Comparison of ENCODE assay signal across 18 cellular contexts in the genomic region with DNA sequence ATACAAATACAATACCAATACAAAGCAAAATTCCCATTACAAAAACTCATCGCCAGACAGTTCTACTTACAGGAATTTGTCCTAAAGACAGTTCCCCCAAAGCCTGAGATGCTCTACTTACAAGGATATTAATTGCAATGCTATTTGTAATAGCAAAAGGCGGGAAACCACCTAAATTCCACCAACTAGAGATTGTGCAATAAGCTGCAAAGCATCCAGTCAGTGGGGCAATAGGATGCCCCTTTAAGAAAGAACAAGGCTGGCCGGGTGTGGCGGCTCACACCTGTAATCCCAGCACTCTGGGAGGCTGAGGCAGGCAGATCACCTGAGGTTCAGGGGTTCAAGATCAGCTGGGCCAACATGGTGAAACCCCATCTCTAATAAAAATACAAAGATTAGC. TPM values are rescaled to one million over a fixed set of nuclear protein-coding genes. Genes with fewer than 3 reads are reported as not detected.
"Had no signal": no experiment of that assay in that cellular context is flagged by ENCODE, and none has a peak within 500 bp of the region (broad histone marks: within the 10 kb centered on the region; RNA-seq: fewer than 3 reads in every experiment).

No MANE protein-coding gene starts in this region.

- H3K9me3 ChIP-seq: gastroesophageal sphincter, heart right ventricle, psoas muscle, sigmoid colon, testis, upper lobe of right lung had no signal

- H3K4me1 ChIP-seq: gastroesophageal sphincter, heart right ventricle, psoas muscle, sigmoid colon, stomach, testis, upper lobe of right lung had no signal

- H3K36me3 ChIP-seq: gastroesophageal sphincter, heart right ventricle, sigmoid colon, stomach, upper lobe of right lung had no signal

- H3K27me3 ChIP-seq: gastroesophageal sphincter, heart right ventricle, sigmoid colon, testis, upper lobe of right lung had no signal

- H3K27ac ChIP-seq: epithelial cell of prostate, gastroesophageal sphincter, heart right ventricle, psoas muscle, sigmoid colon, stomach, testis, upper lobe of right lung had no signal

- DNase-seq: activated CD4-positive, CD25-positive, alpha-beta regulatory T cell treated with anti-CD3 and anti-CD28 coated beads, Interleukin-2, amount 50 U/mL, for 72 hours; activated naive CD4-positive, alpha-beta T cell treated with anti-CD3 and anti-CD28 coated beads for 36 hours; effector memory CD8-positive, alpha-beta T cell; heart right ventricle; psoas muscle; sigmoid colon; stimulated activated CD4-positive, alpha-beta T cell treated with anti-CD3 and anti-CD28 coated beads, Interleukin-2, amount 100 ng/mL, for 24 hours; stomach; T-helper 1 cell; T1000; testis; upper lobe of right lung had no signal

- H3K4me3 ChIP-seq: gastroesophageal sphincter, heart right ventricle, lung, psoas muscle, sigmoid colon, stomach, testis, upper lobe of right lung had no signal

RNA-seq across cellular contexts. Expression of gene FAM209B, which starts 39.1 kb away (rescaled TPM):
- total RNA-seq: neural crest cell, osteocyte, sigmoid colon, stomach, upper lobe of right lung had no signal

RNA-seq across cellular contexts. Expression of gene FAM209A, which starts 47.6 kb away (rescaled TPM):
- total RNA-seq: heart right ventricle had no signal

RNA-seq across cellular contexts. Expression of gene TFAP2C, which starts 56.9 kb away (rescaled TPM):
- total RNA-seq: activated naive CD4-positive, alpha-beta T cell treated with anti-CD3 and anti-CD28 coated beads for 36 hours; activated T-helper 2 cell treated with anti-CD3 and anti-CD28 coated beads, Interferon-gamma antibody, Interleukin-2, Interleukin-4, amounts not matched to agents 10 μg/mL and 5 μg/mL and 100 μg/mL, durations not matched to agents 14 hours and 24 hours and 36 hours; psoas muscle had no signal
